ENCODE assay signal across 20 cellular contexts in genomic region chr4:147299205-147299604, GRCh38.
DNase-seq lines count a peak whose midpoint lies in the region; ATAC-seq and TF ChIP-seq lines count a peak whose summit lies in the region.
"Had no signal": no experiment of that assay in that cellular context is flagged by ENCODE, and none has a peak within 500 bp of the region (broad histone marks: within the 10 kb centered on the region; RNA-seq: fewer than 3 reads in every experiment).

No MANE protein-coding gene starts in this region.

- H3K27me3 ChIP-seq in mammary epithelial cell (ENCODE audit: insufficient read depth, low read length) (no peaks in the 10 kb centered on the region), breast epithelium (no peaks in the 10 kb centered on the region), IMR-90 (ENCODE audit: control insufficient read depth, insufficient read depth, low read length) (no peaks in the 10 kb centered on the region), mesendoderm (ENCODE audit: insufficient read depth, low read length, poor library complexity) (no peaks in the 10 kb centered on the region), tibial artery (no peaks in the 10 kb centered on the region)
- H3K27me3 ChIP-seq: cardiac muscle cell, sigmoid colon had no signal

- H2AK9ac ChIP-seq in IMR-90 (replicated peaks; ENCODE audit: low read depth, low read length, poor library complexity), result no peak overlapping the region

- H2BK15ac ChIP-seq in IMR-90 (ENCODE audit: low read depth, low read length) (no peak overlapping the region), mesendoderm (replicated peaks; ENCODE audit: low read depth) (no peak overlapping the region)

- H3K79me2 ChIP-seq in mammary epithelial cell (ENCODE audit: insufficient read depth, low read length), result no peaks in the 10 kb centered on the region
- no peaks in the 10 kb centered on the region for H3K79me2 ChIP-seq in mesendoderm (ENCODE audit: control insufficient read depth, insufficient read depth, low read length)

- no peak overlapping the region for H3K56ac ChIP-seq in IMR-90 (ENCODE audit: extremely low read depth, insufficient read depth, low read length)
- no peak overlapping the region for H3K56ac ChIP-seq in mesendoderm (ENCODE audit: low read length)

- BruUV-seq in mammary epithelial cell (replicated peaks; lab: Mats Ljungman, UMichigan) (no TSS peak), IMR-90 (replicated peaks; lab: Mats Ljungman, UMichigan) (no TSS peak)

- no peak for TF ChIP-seq CTCF in mammary epithelial cell (conservative IDR thresholded peaks at IDR 0.05 in 1 of 2, IDR thresholded peaks at IDR 0.05 in 1 of 2; ENCODE audit: extremely low read depth in 1 of 2, insufficient read depth in 1 of 2, low read depth in 1 of 2, low read length in 2 of 2)
- no peak for TF ChIP-seq CTCF in breast epithelium (IDR thresholded peaks at IDR 0.05)
- TF ChIP-seq CTCF in IMR-90 (conservative IDR thresholded peaks at IDR 0.05; ENCODE audit: low read depth, low read length), result no peak
- TF ChIP-seq CTCF in epithelial cell of esophagus (IDR thresholded peaks at IDR 0.05; ENCODE audit: insufficient read depth, low read depth, low read length, missing control alignments), result no peak
- no peak for TF ChIP-seq CTCF in tibial artery (IDR thresholded peaks at IDR 0.05)

- DNase-seq in mammary epithelial cell, result peak; percentile 8
- no peak for DNase-seq in breast epithelium (ENCODE audit: low spot score in 2 of 2)
- no peak for DNase-seq in IMR-90
- peak; percentile 61 for DNase-seq in epithelial cell of esophagus (ENCODE audit: low read depth)
- DNase-seq in mesendoderm, result no peak
- no peak for DNase-seq in DMS153 (lab: John Stamatoyannopoulos, UW)
- DNase-seq in NCI-H1694 (lab: John Stamatoyannopoulos, UW), result no peak
- DNase-seq in tibial artery, result no peak
- DNase-seq: activated naive CD4-positive, alpha-beta T cell treated with anti-CD3 and anti-CD28 coated beads, Interleukin-2, amount 10 ng/mL, durations not matched to agents 7 days and 5 days; amygdala; NCI-H1048; NCI-H187 treated with DMSO at 0.1 percent for 48 hours; NCI-H526 treated with DMSO at 0.1 percent for 48 hours; sigmoid colon; stimulated activated CD4-positive, alpha-beta T cell treated with anti-CD3 and anti-CD28 coated beads, Interleukin-15, amount 100 ng/mL, for 24 hours; trophoblast cell had no signal

- intact Hi-C loops in mammary epithelial cell (cut with micrococcal nuclease) (no loop called here), breast epithelium (cut with DNase I; ENCODE audit: low total_unique reads) (no loop called here), IMR-90 (cut with micrococcal nuclease) (no loop called here), tibial artery (cut with DNase I; ENCODE audit: low total_unique reads) (no loop called here)

- CTCF ChIA-PET in mammary epithelial cell (lab: Charles Lee; ENCODE audit: low non-redundant PET), result no interaction called here
- CTCF ChIA-PET in IMR-90 (lab: Yijun Ruan, JAX), result interaction anchor here (0.7 kb wide), 1 partner anchor 10 kb away, joined by 3 read pairs; no protein-coding TSS in a partner anchor

- no peak overlapping the region for H2BK20ac ChIP-seq in IMR-90 (ENCODE audit: low read depth, low read length)

- no peak overlapping the region for H4K5ac ChIP-seq in IMR-90 (ENCODE audit: low read depth, low read length)
- H4K5ac ChIP-seq in mesendoderm (ENCODE audit: low read length), result no peak overlapping the region

- dilution Hi-C loops in mammary epithelial cell (cut with HindIII; ENCODE audit: low sequenced_read_pairs) (no loop called here), IMR-90 (cut with HindIII; ENCODE audit: low sequenced_read_pairs, unreplicated experiment) (no loop called here)

- H3K9me1 ChIP-seq in IMR-90 (ENCODE audit: insufficient read depth, low read length), result no peaks in the 10 kb centered on the region

- 55% methylated on average over 1 of the region's 1 CpG for WGBS in mammary epithelial cell (ENCODE audit: low coverage, missing lambda C conversion rate)
- no CpG with 5 or more reads among the region's 1 CpG for WGBS in IMR-90 (ENCODE audit: extremely low coverage in 2 of 2, insufficient read length in 1 of 2), 2 experiments
- no CpG with 5 or more reads among the region's 1 CpG for WGBS in mesendoderm (ENCODE audit: extremely low coverage, insufficient coverage, low lambda C conversion rate)

- H3K36me3 ChIP-seq in mammary epithelial cell (ENCODE audit: insufficient read depth, low read length), result no peaks in the 10 kb centered on the region
- no peaks in the 10 kb centered on the region for H3K36me3 ChIP-seq in breast epithelium
- no peaks in the 10 kb centered on the region for H3K36me3 ChIP-seq in IMR-90 (ENCODE audit: control insufficient read depth, insufficient read depth, low read length)
- H3K36me3 ChIP-seq in mesendoderm (ENCODE audit: control insufficient read depth, insufficient read depth, low read length), result no peaks in the 10 kb centered on the region
- H3K36me3 ChIP-seq in tibial artery, result no peaks in the 10 kb centered on the region
- H3K36me3 ChIP-seq: cardiac muscle cell, prostate gland, sigmoid colon had no signal

- no peak overlapping the region for H2AFZ ChIP-seq in mammary epithelial cell (ENCODE audit: low read depth, low read length)
- no peak overlapping the region for H2AFZ ChIP-seq in IMR-90 (replicated peaks; ENCODE audit: low read length, poor library complexity)

- H3K27ac ChIP-seq in mammary epithelial cell (ENCODE audit: insufficient read depth, low read depth, low read length) (no peak overlapping the region), breast epithelium (no peak overlapping the region), IMR-90 (ENCODE audit: insufficient read depth, low read length) (no peak overlapping the region), mesendoderm (ENCODE audit: low read depth, low read length) (no peak overlapping the region), tibial artery (no peak overlapping the region)
- H3K27ac ChIP-seq: 22Rv1, cardiac muscle cell, prostate gland, sigmoid colon had no signal

- H4K20me1 ChIP-seq in mammary epithelial cell (ENCODE audit: insufficient read depth, low read length), result no peaks in the 10 kb centered on the region
- H4K20me1 ChIP-seq in IMR-90 (ENCODE audit: insufficient read depth, low read length), result no peaks in the 10 kb centered on the region

- no peak overlapping the region for H3K4ac ChIP-seq in IMR-90 (ENCODE audit: low read depth, low read length)
- H3K4ac ChIP-seq in mesendoderm (ENCODE audit: low read depth, low read length), result no peak overlapping the region

- H3K79me1 ChIP-seq in IMR-90 (ENCODE audit: low read depth in 1 of 2, low read length in 2 of 2) (no peaks in the 10 kb centered on the region), mesendoderm (ENCODE audit: low read length) (no peaks in the 10 kb centered on the region)

- H2AK5ac ChIP-seq in IMR-90 (ENCODE audit: low read depth, low read length), result no peak overlapping the region
- no peak overlapping the region for H2AK5ac ChIP-seq in mesendoderm (ENCODE audit: low read length)

- H3K23ac ChIP-seq in IMR-90 (ENCODE audit: low read depth, low read length) (no peak overlapping the region), mesendoderm (ENCODE audit: low read length) (no peak overlapping the region)

- TF ChIP-seq RAD21 in IMR-90 (IDR thresholded peaks at IDR 0.05; ENCODE audit: low read length), result no peak

- H3K18ac ChIP-seq in IMR-90 (ENCODE audit: low read depth, low read length) (no peak overlapping the region), mesendoderm (ENCODE audit: low read length) (no peak overlapping the region)

- H3K4me1 ChIP-seq in mammary epithelial cell (ENCODE audit: insufficient read depth, low read length) (no peaks in the 10 kb centered on the region), breast epithelium (no peaks in the 10 kb centered on the region), IMR-90 (ENCODE audit: control insufficient read depth, insufficient read depth, low read length) (no peaks in the 10 kb centered on the region), mesendoderm (ENCODE audit: control insufficient read depth, low read depth, low read length) (no peaks in the 10 kb centered on the region), tibial artery (no peaks in the 10 kb centered on the region)
- H3K4me1 ChIP-seq: prostate gland, sigmoid colon had no signal

- H3K9me3 ChIP-seq in mammary epithelial cell (replicated peaks; ENCODE audit: insufficient read depth, low read length) (no peaks in the 10 kb centered on the region), breast epithelium (no peaks in the 10 kb centered on the region), IMR-90 (ENCODE audit: control insufficient read depth, insufficient read depth, low read length) (no peaks in the 10 kb centered on the region), tibial artery (no peaks in the 10 kb centered on the region)
- H3K9me3 ChIP-seq: prostate gland, sigmoid colon had no signal

- POLR2A ChIA-PET in IMR-90 (lab: Charles Lee; ENCODE audit: unreplicated experiment), result no interaction called here

- H2BK120ac ChIP-seq in IMR-90 (ENCODE audit: low read depth, low read length), result no peak overlapping the region
- H2BK120ac ChIP-seq in mesendoderm (ENCODE audit: low read depth, low read length), result no peak overlapping the region

- peak; percentile 40; the same call in 1 of the 2 replicates for ATAC-seq in IMR-90 (ENCODE audit: low read depth)
- ATAC-seq: WTC11 had no signal

- H4K8ac ChIP-seq in IMR-90 (ENCODE audit: low read depth in 2 of 2, low read length in 2 of 2), result no peak overlapping the region
- no peak overlapping the region for H4K8ac ChIP-seq in mesendoderm (ENCODE audit: low read depth, low read length)

- no peak overlapping the region for H3K4me2 ChIP-seq in mammary epithelial cell (ENCODE audit: insufficient read depth, low read depth, low read length)
- H3K4me2 ChIP-seq in IMR-90 (ENCODE audit: low read depth, low read length), result no peak overlapping the region
- H3K4me2 ChIP-seq in mesendoderm (ENCODE audit: low read length), result no peak overlapping the region

- no peak overlapping the region for H3K4me3 ChIP-seq in mammary epithelial cell (replicated peaks in 1 of 3; ENCODE audit: insufficient read depth in 1 of 3, low read depth in 2 of 3, low read length in 3 of 3)
- H3K4me3 ChIP-seq in breast epithelium, result no peak overlapping the region
- no peak overlapping the region for H3K4me3 ChIP-seq in IMR-90 (ENCODE audit: insufficient read depth, low read depth, low read length)
- no peak overlapping the region for H3K4me3 ChIP-seq in epithelial cell of esophagus (ENCODE audit: low read length)
- no peak overlapping the region for H3K4me3 ChIP-seq in mesendoderm (ENCODE audit: low read length)
- no peak overlapping the region for H3K4me3 ChIP-seq in tibial artery
- H3K4me3 ChIP-seq: cardiac muscle cell, prostate gland, sigmoid colon had no signal

- in situ Hi-C loops in mammary epithelial cell (cut with MboI; ENCODE audit: low sequenced_read_pairs in 2 of 2) (no loop called here), IMR-90 (cut with MboI; ENCODE audit: low sequenced_read_pairs) (no loop called here)

- no peak overlapping the region for H2BK5ac ChIP-seq in IMR-90 (ENCODE audit: low read depth, low read length, poor library complexity, severe bottlenecking)
- H2BK5ac ChIP-seq in mesendoderm (ENCODE audit: low read length), result no peak overlapping the region

- no peak overlapping the region for H4K91ac ChIP-seq in IMR-90 (ENCODE audit: insufficient read depth, low read depth, low read length)

- TF ChIP-seq POLR2A in breast epithelium (IDR thresholded peaks at IDR 0.05), result no peak
- TF ChIP-seq POLR2A in IMR-90 (IDR thresholded peaks at IDR 0.05; ENCODE audit: low read depth, low read length), result no peak

- no peak overlapping the region for H3K14ac ChIP-seq in IMR-90 (replicated peaks; ENCODE audit: low read depth, low read length)

- H3K9ac ChIP-seq in mammary epithelial cell (ENCODE audit: insufficient read depth, low read length) (no peak overlapping the region), IMR-90 (ENCODE audit: low read depth, low read length) (no peak overlapping the region), mesendoderm (ENCODE audit: low read length) (no peak overlapping the region)

Comparison
In these comparisons a context has a peak if more than half of its experiments do, and no peak if none do; other contexts are left out.
1. DNase-seq: peak in mammary epithelial cell (single experiment) and epithelial cell of esophagus (single experiment); none in breast epithelium (0 of 2), IMR-90 (single experiment), mesendoderm (single experiment), DMS153 (single experiment), NCI-H1694 (single experiment) and tibial artery (0 of 2).